ENCODE assay signal across 20 cellular contexts in the genomic region with DNA sequence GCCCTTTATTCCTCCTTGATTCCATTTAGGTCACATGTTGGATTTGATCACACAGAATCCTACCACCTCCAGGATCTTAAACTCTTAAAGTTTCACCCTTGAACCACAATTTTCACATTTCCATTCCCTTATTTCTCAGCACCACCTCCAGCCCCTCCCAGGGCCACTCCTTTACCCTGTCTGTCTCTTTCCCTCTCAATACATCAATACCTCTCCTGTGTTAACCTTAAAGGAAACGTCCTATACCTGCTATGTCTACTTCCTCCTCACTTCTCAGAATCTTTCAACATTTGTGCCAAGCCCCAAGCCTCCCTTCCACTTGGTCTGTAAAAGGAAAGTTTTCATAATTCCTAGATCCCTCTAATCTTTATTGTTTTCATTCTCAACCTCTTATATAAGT.
DNase-seq lines count a peak whose midpoint lies in the region; ATAC-seq and TF ChIP-seq lines count a peak whose summit lies in the region.
"Had no signal": no experiment of that assay in that cellular context is flagged by ENCODE, and none has a peak within 500 bp of the region (broad histone marks: within the 10 kb centered on the region; RNA-seq: fewer than 3 reads in every experiment).

No MANE protein-coding gene starts in this region.

- no peak overlapping the region for H2AFZ ChIP-seq in H9 (ENCODE audit: low read length)
- H2AFZ ChIP-seq: neural progenitor cell had no signal

- no peak overlapping the region for H3K56ac ChIP-seq in H9 (ENCODE audit: insufficient read length, low read depth, low read length)

- no peaks in the 10 kb centered on the region for H3K36me3 ChIP-seq in CD4-positive, alpha-beta memory T cell (ENCODE audit: insufficient read depth, low read length)
- H3K36me3 ChIP-seq: brain microvascular endothelial cell, neural progenitor cell had no signal

- H2BK120ac ChIP-seq in H9 (ENCODE audit: low read depth, low read length, poor library complexity, severe bottlenecking): no peak overlapping the region

- no peaks in the 10 kb centered on the region for H3K27me3 Mint-ChIP-seq in CD4-positive, alpha-beta memory T cell
- H3K27me3 Mint-ChIP-seq in H9 (ENCODE audit: low read depth): no peaks in the 10 kb centered on the region
- H3K27me3 Mint-ChIP-seq in central memory CD8-positive, alpha-beta T cell: no peaks in the 10 kb centered on the region
- no peaks in the 10 kb centered on the region for H3K27me3 Mint-ChIP-seq in natural killer cell treated with Interleukin-12 subunit alpha and Interleukin-12 subunit beta and Interleukin-15 and Interleukin-18, amount 100 ng/mL, for 72 hours

- no peak overlapping the region for H2BK12ac ChIP-seq in H9 (ENCODE audit: insufficient read length, low read depth, low read length)

- H4K20me1 ChIP-seq in H9 (ENCODE audit: control insufficient read depth, insufficient read depth, insufficient read length): no peaks in the 10 kb centered on the region

- WGBS in H9 (ENCODE audit: extremely low coverage, insufficient read length, low lambda C conversion rate): no CpG with 5 or more reads among the region's 1 CpG

- no peak for TF ChIP-seq CTCF in H9 (conservative IDR thresholded peaks at IDR 0.05)

- no peak overlapping the region for H4K5ac ChIP-seq in H9 (ENCODE audit: insufficient read length, low read depth, low read length)

- H3K36me3 Mint-ChIP-seq in CD4-positive, alpha-beta memory T cell: peaks cover 4 to 8% of the 10 kb centered on the region in 2 donors
- peaks cover 0 to 6% (median 0%) of the 10 kb centered on the region in 3 experiments; a peak in 1 of 7 replicates for H3K36me3 Mint-ChIP-seq in H9 (ENCODE audit: insufficient read depth in 1 of 3, low read depth in 3 of 3)
- peaks cover 2% of the 10 kb centered on the region for H3K36me3 Mint-ChIP-seq in central memory CD8-positive, alpha-beta T cell (ENCODE audit: insufficient read depth)
- H3K36me3 Mint-ChIP-seq in natural killer cell treated with Interleukin-12 subunit alpha and Interleukin-12 subunit beta and Interleukin-15 and Interleukin-18, amount 100 ng/mL, for 72 hours: no peaks in the 10 kb centered on the region
- H3K36me3 Mint-ChIP-seq: activated naive CD4-positive, alpha-beta T cell treated with anti-CD3 and anti-CD28 coated beads, Interleukin-2, amount 50 U/mL, for 72 hours had no signal

- DNase-seq in CD4-positive, alpha-beta memory T cell: no peak
- DNase-seq in H9: no peak
- DNase-seq in central memory CD8-positive, alpha-beta T cell (ENCODE audit: low spot score in 2 of 2): no peak
- DNase-seq in natural killer cell treated with Interleukin-12 subunit alpha and Interleukin-12 subunit beta and Interleukin-15 and Interleukin-18, amount 100 ng/mL, for 72 hours (ENCODE audit: low spot score): no peak
- DNase-seq in NCI-H446 treated with DMSO at 0.1 percent for 48 hours (lab: John Stamatoyannopoulos, UW): no peak
- no peak for DNase-seq in NCI-H2029 treated with DMSO at 0.1 percent for 48 hours (lab: John Stamatoyannopoulos, UW)
- DNase-seq: activated CD4-positive, alpha-beta T cell treated with anti-CD3 and anti-CD28 coated beads for 1 hour; brain microvascular endothelial cell; DMS53; GF-D8; head of caudate nucleus; left ventricle myocardium inferior; midbrain; NCI-H446; PC-3; SHP77 had no signal

- no peak overlapping the region for H2BK5ac ChIP-seq in H9 (ENCODE audit: insufficient read length, low read length)

- H3K14ac ChIP-seq in H9 (ENCODE audit: insufficient read depth, low read length): no peak overlapping the region

- H4K91ac ChIP-seq in H9 (ENCODE audit: insufficient read length, low read depth, low read length): no peak overlapping the region

- H4K8ac ChIP-seq in H9 (replicated peaks; ENCODE audit: insufficient read length, low read depth, low read length): no peak overlapping the region

- no peaks in the 10 kb centered on the region for H3K23me2 ChIP-seq in H9 (ENCODE audit: insufficient read length, low read depth, low read length, poor library complexity, severe bottlenecking)

- H2BK20ac ChIP-seq in H9 (ENCODE audit: low read depth, low read length, poor library complexity, severe bottlenecking): no peak overlapping the region

- no peaks in the 10 kb centered on the region for H3K27me3 ChIP-seq in CD4-positive, alpha-beta memory T cell (ENCODE audit: insufficient read depth, low read length)
- no peaks in the 10 kb centered on the region for H3K27me3 ChIP-seq in H9 (ENCODE audit: insufficient read depth, low read length)
- H3K27me3 ChIP-seq: brain microvascular endothelial cell, neural progenitor cell had no signal

- no peak overlapping the region for H3T11ph ChIP-seq in H9 (ENCODE audit: low read length)

- peaks cover 17 to 36% (median 26%) of the 10 kb centered on the region in 4 donors for H3K4me1 Mint-ChIP-seq in CD4-positive, alpha-beta memory T cell
- H3K4me1 Mint-ChIP-seq in H9: no peaks in the 10 kb centered on the region
- peaks cover 41% of the 10 kb centered on the region for H3K4me1 Mint-ChIP-seq in central memory CD8-positive, alpha-beta T cell
- H3K4me1 Mint-ChIP-seq in natural killer cell treated with Interleukin-12 subunit alpha and Interleukin-12 subunit beta and Interleukin-15 and Interleukin-18, amount 100 ng/mL, for 72 hours (ENCODE audit: low read depth in 2 of 2): peaks cover 10 to 40% of the 10 kb centered on the region in 2 donors

- H3K9me3 ChIP-seq in CD4-positive, alpha-beta memory T cell (ENCODE audit: control insufficient read depth in 1 of 2, low read length in 2 of 2): no peaks in the 10 kb centered on the region
- no peaks in the 10 kb centered on the region for H3K9me3 ChIP-seq in H9 (ENCODE audit: control insufficient read depth, low read depth, low read length)
- H3K9me3 ChIP-seq: left ventricle myocardium inferior had no signal

- peak overlapping the region in 5 of 8 donors; percentile 1 to 51 (median 13) for H3K4me3 Mint-ChIP-seq in CD4-positive, alpha-beta memory T cell
- H3K4me3 Mint-ChIP-seq in H9: no peak overlapping the region
- peak overlapping the region; percentile 0 for H3K4me3 Mint-ChIP-seq in central memory CD8-positive, alpha-beta T cell
- H3K4me3 Mint-ChIP-seq in natural killer cell treated with Interleukin-12 subunit alpha and Interleukin-12 subunit beta and Interleukin-15 and Interleukin-18, amount 100 ng/mL, for 72 hours: peak overlapping the region; percentile 28
- H3K4me3 Mint-ChIP-seq: neural progenitor cell had no signal

- H3K9ac ChIP-seq in H9 (ENCODE audit: extremely low read depth, insufficient read length, low read length): no peak overlapping the region
- H3K9ac ChIP-seq: neural progenitor cell had no signal

- no peak overlapping the region for H3K4me2 ChIP-seq in H9 (ENCODE audit: insufficient read depth, insufficient read length, low read length)
- H3K4me2 ChIP-seq: neural progenitor cell had no signal

- POLR2A ChIA-PET in CD4-positive, alpha-beta memory T cell (lab: Charles Lee; ENCODE audit: partially characterized antibody): no interaction called here

- no peak overlapping the region for H3K23ac ChIP-seq in H9 (ENCODE audit: insufficient read length, low read depth, low read length)

- H3K79me2 ChIP-seq in H9 (ENCODE audit: insufficient read depth, low read length): no peaks in the 10 kb centered on the region

- no peak overlapping the region for H3K27ac ChIP-seq in CD4-positive, alpha-beta memory T cell (ENCODE audit: low read depth, low read length)
- no peak overlapping the region for H3K27ac ChIP-seq in H9 (ENCODE audit: insufficient read length, low read depth, low read length)
- H3K27ac ChIP-seq: brain microvascular endothelial cell, coronary artery, left ventricle myocardium inferior, neural progenitor cell had no signal

- no peak overlapping the region for H3K4me3 ChIP-seq in CD4-positive, alpha-beta memory T cell (ENCODE audit: low read length in 2 of 2)
- H3K4me3 ChIP-seq: coronary artery, left ventricle myocardium inferior, neural progenitor cell had no signal

- no peaks in the 10 kb centered on the region for H3K79me1 ChIP-seq in H9 (ENCODE audit: insufficient read depth, low read depth, low read length, poor library complexity, severe bottlenecking)

- H3K4me1 ChIP-seq in CD4-positive, alpha-beta memory T cell (ENCODE audit: insufficient read depth, low read length): peaks cover 26% of the 10 kb centered on the region
- no peaks in the 10 kb centered on the region for H3K4me1 ChIP-seq in H9 (ENCODE audit: insufficient read depth, low read length)
- H3K4me1 ChIP-seq: neural progenitor cell had no signal

- intact Hi-C loops in CD4-positive, alpha-beta memory T cell (cut with micrococcal nuclease): no loop called here

- no peaks in the 10 kb centered on the region for H3K9me3 Mint-ChIP-seq in CD4-positive, alpha-beta memory T cell
- no peaks in the 10 kb centered on the region for H3K9me3 Mint-ChIP-seq in H9
- H3K9me3 Mint-ChIP-seq in central memory CD8-positive, alpha-beta T cell: no peaks in the 10 kb centered on the region
- no peaks in the 10 kb centered on the region for H3K9me3 Mint-ChIP-seq in natural killer cell treated with Interleukin-12 subunit alpha and Interleukin-12 subunit beta and Interleukin-15 and Interleukin-18, amount 100 ng/mL, for 72 hours
- H3K9me3 Mint-ChIP-seq: activated naive CD4-positive, alpha-beta T cell treated with anti-CD3 and anti-CD28 coated beads, Interleukin-2, amount 50 U/mL, for 72 hours; neural progenitor cell had no signal

- H2AK5ac ChIP-seq in H9 (ENCODE audit: insufficient read length, low read length): no peak overlapping the region

- no peak overlapping the region for H3K18ac ChIP-seq in H9 (ENCODE audit: insufficient read length, low read depth, low read length)

- CTCF ChIA-PET in CD4-positive, alpha-beta memory T cell (lab: Charles Lee; ENCODE audit: partially characterized antibody): no interaction called here

- no peak for ATAC-seq in central memory CD8-positive, alpha-beta T cell (replicated peaks; ENCODE audit: extremely low read depth, poor library complexity, severe bottlenecking)
- peak in 1 of 2 donors; percentile 24 for ATAC-seq in natural killer cell treated with Interleukin-12 subunit alpha and Interleukin-12 subunit beta and Interleukin-15 and Interleukin-18, amount 100 ng/mL, for 72 hours
- ATAC-seq in GM19328 (IDR thresholded peaks at IDR 0.05; ENCODE audit: unreplicated experiment): no peak
- ATAC-seq: activated naive CD4-positive, alpha-beta T cell treated with anti-CD3 and anti-CD28 coated beads, Interleukin-2, amount 50 U/mL, for 72 hours; PC-3 had no signal

- no peak overlapping the region for H3K4ac ChIP-seq in H9 (ENCODE audit: low read depth, low read length)

- peak overlapping the region in 6 of 7 donors; percentile 4 to 39 (median 16) for H3K27ac Mint-ChIP-seq in CD4-positive, alpha-beta memory T cell
- peak overlapping the region in 2 of 3 experiments; percentile 19 to 34; a peak in 5 of 7 replicates for H3K27ac Mint-ChIP-seq in H9
- H3K27ac Mint-ChIP-seq in central memory CD8-positive, alpha-beta T cell (ENCODE audit: low read depth): peak overlapping the region; percentile 19
- peak overlapping the region; percentile 8 to 30 for H3K27ac Mint-ChIP-seq in natural killer cell treated with Interleukin-12 subunit alpha and Interleukin-12 subunit beta and Interleukin-15 and Interleukin-18, amount 100 ng/mL, for 72 hours
- H3K27ac Mint-ChIP-seq: neural progenitor cell had no signal

- no peak overlapping the region for H2BK15ac ChIP-seq in H9 (ENCODE audit: low read depth, low read length)

Comparison
In these comparisons a context has a peak if more than half of its experiments do, and no peak if none do; other contexts are left out.
1. H3K4me3 Mint-ChIP-seq: peak in CD4-positive, alpha-beta memory T cell (5 of 8), central memory CD8-positive, alpha-beta T cell (single experiment) and natural killer cell treated with Interleukin-12 subunit alpha and Interleukin-12 subunit beta and Interleukin-15 and Interleukin-18, amount 100 ng/mL, for 72 hours (single experiment); none in H9 (0 of 2).
2. Peak in every context shown above with its lines, with median percentiles within 50 percentile points of each other: H3K27ac Mint-ChIP-seq.